ENCODE assay signal across 8 cellular contexts in genomic region chr7:76358053-76358477, GRCh38. TPM values are rescaled to one million over a fixed set of nuclear protein-coding genes. Genes with fewer than 3 reads are reported as not detected.
DNase-seq lines count a peak whose midpoint lies in the region; FAIRE-seq and TF ChIP-seq lines count a peak whose summit lies in the region.

No MANE protein-coding gene starts in this region.

- peaks cover 2% of the 10 kb centered on the region for H3K36me3 ChIP-seq in mesendoderm (ENCODE audit: control insufficient read depth, insufficient read depth, low read length)

- no peaks in the 10 kb centered on the region for H3K27me3 ChIP-seq in mesendoderm (ENCODE audit: insufficient read depth, low read length, poor library complexity)

- H2AK5ac ChIP-seq in mesendoderm (ENCODE audit: low read length): no peak overlapping the region

- H2BK5ac ChIP-seq in mesendoderm (ENCODE audit: low read length): no peak overlapping the region

- H3K9me3 Mint-ChIP-seq in HFFc6: no peaks in the 10 kb centered on the region

- peak overlapping the region; percentile 61 for H3K4ac ChIP-seq in mesendoderm (ENCODE audit: low read depth, low read length)

- peak overlapping the region; percentile 86 for H3K18ac ChIP-seq in mesendoderm (ENCODE audit: low read length)

- H3K27me3 Mint-ChIP-seq in HFFc6 (ENCODE audit: insufficient read depth): no peaks in the 10 kb centered on the region

- WGBS in mesendoderm (ENCODE audit: extremely low coverage, insufficient coverage, low lambda C conversion rate): no CpG with 5 or more reads among the region's 24 CpGs

- H3K27ac ChIP-seq in mesendoderm (ENCODE audit: low read depth, low read length): peak overlapping the region; percentile 82

- no peak for DNase-seq in GM12892 (ENCODE audit: insufficient read length)
- DNase-seq in HFFc6: no peak
- peak; percentile 35 for DNase-seq in NCI-H1105 (lab: John Stamatoyannopoulos, UW)
- peak; percentile 28 for DNase-seq in activated CD4-positive, alpha-beta T cell treated with anti-CD3 and anti-CD28 coated beads, Interleukin-2, amount 50 U/mL, for 1 hour
- DNase-seq in effector CD4-positive, alpha-beta T cell: peak; percentile 17
- DNase-seq in mesendoderm: peak; percentile 60
- DNase-seq in stimulated activated CD8-positive, alpha-beta memory T cell treated with anti-CD3 and anti-CD28 coated beads, Interleukin-4, amount 100 ng/mL, for 24 hours (ENCODE audit: low read depth): peak; percentile 31
- no peak for DNase-seq in NCI-H510A (lab: John Stamatoyannopoulos, UW)

- no peak overlapping the region for H2BK120ac ChIP-seq in mesendoderm (ENCODE audit: low read depth, low read length)

- peak overlapping the region; percentile 99 for H3K9ac ChIP-seq in mesendoderm (ENCODE audit: low read length)

- H2BK15ac ChIP-seq in mesendoderm (replicated peaks; ENCODE audit: low read depth): no peak overlapping the region

- H3K23ac ChIP-seq in mesendoderm (ENCODE audit: low read length): no peak overlapping the region

- H3K27ac Mint-ChIP-seq in HFFc6: peak overlapping the region; percentile 97

- peak overlapping the region; percentile 66 for H3K4me2 ChIP-seq in mesendoderm (ENCODE audit: low read length)

- H3K4me1 ChIP-seq in mesendoderm (ENCODE audit: control insufficient read depth, low read depth, low read length): peaks cover 7% of the 10 kb centered on the region

- H3K4me3 Mint-ChIP-seq in HFFc6: peak overlapping the region; percentile 99

- H3K56ac ChIP-seq in mesendoderm (ENCODE audit: low read length): peak overlapping the region; percentile 100

- no peak overlapping the region for H4K5ac ChIP-seq in mesendoderm (ENCODE audit: low read length)

- peaks cover 39% of the 10 kb centered on the region for H3K36me3 Mint-ChIP-seq in HFFc6 (ENCODE audit: low read depth)

- FAIRE-seq in GM12892 (lab: Jason Lieb, UNC): peak; percentile 9

- peak overlapping the region; percentile 96 for H3K4me3 ChIP-seq in mesendoderm (ENCODE audit: low read length)

- peaks cover 55% of the 10 kb centered on the region for H3K79me2 ChIP-seq in mesendoderm (ENCODE audit: control insufficient read depth, insufficient read depth, low read length)

- TF ChIP-seq POLR2A in GM12892 (IDR thresholded peaks at IDR 0.05; ENCODE audit: low read depth, low read length): no peak

- H3K4me1 Mint-ChIP-seq in HFFc6 (ENCODE audit: low read depth): peaks cover 41% of the 10 kb centered on the region

- H4K8ac ChIP-seq in mesendoderm (ENCODE audit: low read depth, low read length): no peak overlapping the region

- H3K79me1 ChIP-seq in mesendoderm (ENCODE audit: low read length): no peaks in the 10 kb centered on the region

- no peak for TF ChIP-seq CTCF in HFFc6 (IDR thresholded peaks at IDR 0.05)

RNA-seq across cellular contexts. Expression of gene YWHAG, which starts 0.7 kb away (rescaled TPM):
- 87.2 TPM for polyA plus RNA-seq in GM12892 (2012; ENCODE audit: missing spikeins)
- 100 to 1,000 TPM; 171 to 210 (median 180) TPM for total RNA-seq in HFFc6 (2021; fragmentation: NEBNext Ultra II Directional; extraction: Animal tissue kit (Norgen Biotek cat#: 25700))
- 160 TPM for polyA plus RNA-seq in mesendoderm (2013, experiment 1 of 2)
- 158 TPM for polyA plus RNA-seq in mesendoderm (2013, experiment 2 of 2)

RNA-seq across cellular contexts. Expression of gene SSC4D, which starts 51.4 kb away (rescaled TPM):
- 0.30 TPM for polyA plus RNA-seq in GM12892 (2012; ENCODE audit: missing spikeins)
- total RNA-seq in HFFc6 (2021; fragmentation: NEBNext Ultra II Directional; extraction: Animal tissue kit (Norgen Biotek cat#: 25700)): 1 to 10 TPM in 1 of 6 experiments, under 1 TPM in 5; 0.23 to 1.1 (median 0.51) TPM
- 4.3 TPM for polyA plus RNA-seq in mesendoderm (2013, experiment 1 of 2)
- polyA plus RNA-seq in mesendoderm (2013, experiment 2 of 2): 4.4 TPM

RNA-seq across cellular contexts. Expression of gene HSPB1, which starts 55.6 kb away (rescaled TPM):
- 36.7 TPM for polyA plus RNA-seq in GM12892 (2012; ENCODE audit: missing spikeins)
- total RNA-seq in HFFc6 (2021; fragmentation: NEBNext Ultra II Directional; extraction: Animal tissue kit (Norgen Biotek cat#: 25700)): 1,000 to 10,000 TPM; 1,016 to 1,211 (median 1,126) TPM
- polyA plus RNA-seq in mesendoderm (2013, experiment 1 of 2): 197 TPM
- 201 TPM for polyA plus RNA-seq in mesendoderm (2013, experiment 2 of 2)

Comparison
In these comparisons a context has a peak if more than half of its experiments do, and no peak if none do; other contexts are left out.
1. DNase-seq: peak in NCI-H1105 (single experiment), activated CD4-positive, alpha-beta T cell treated with anti-CD3 and anti-CD28 coated beads, Interleukin-2, amount 50 U/mL, for 1 hour (single experiment), effector CD4-positive, alpha-beta T cell (single experiment), mesendoderm (single experiment) and stimulated activated CD8-positive, alpha-beta memory T cell treated with anti-CD3 and anti-CD28 coated beads, Interleukin-4, amount 100 ng/mL, for 24 hours (single experiment); none in GM12892 (single experiment), HFFc6 (single experiment) and NCI-H510A (single experiment).